In genomic region chr5:154850255-154851062, GRCh38 we compare ENCODE assay signal across 1 cellular context.
TF ChIP-seq lines count a peak whose summit lies in the region.

Gene FAXDC2 (minus strand): TSS chr5:154850603. CDS start chr5:154838178, 12,425 bp downstream.

TF ChIP-seq in HepG2, 621 proteins besides CTCF, POLR2A, EP300 and RAD21 (continued from another document):
- TF ChIP-seq TIGD3 (CRISPR knock-in tag; IDR thresholded peaks at IDR 0.05; ENCODE audit: borderline replicate concordance) = no peak
- no peak for TF ChIP-seq KLF13 (CRISPR knock-in tag; IDR thresholded peaks at IDR 0.05)
- 0 out of 2 replicates have a peak, but pooled peaks have one; percentile 43 for TF ChIP-seq SNAPC4 (CRISPR knock-in tag; IDR thresholded peaks at IDR 0.05)
- TF ChIP-seq IKZF5 (CRISPR knock-in tag; IDR thresholded peaks at IDR 0.05) = peak; percentile 32; the same call in 1 of the 2 replicates
- TF ChIP-seq ETS1 (CRISPR knock-in tag; IDR thresholded peaks at IDR 0.05) = no peak
- no peak for TF ChIP-seq CSRNP2 (CRISPR knock-in tag; conservative IDR thresholded peaks at IDR 0.05; ENCODE audit: low read depth)
- no peak for TF ChIP-seq ZNF652 (CRISPR knock-in tag; IDR thresholded peaks at IDR 0.05; ENCODE audit: borderline replicate concordance, low read depth)
- peak; percentile 58; the same call in 1 of the 2 replicates for TF ChIP-seq ZNF605 (CRISPR knock-in tag; IDR thresholded peaks at IDR 0.05)
- TF ChIP-seq ZNF576 (CRISPR knock-in tag; IDR thresholded peaks at IDR 0.05) = no peak
- TF ChIP-seq ZNF577 (CRISPR knock-in tag; IDR thresholded peaks at IDR 0.05; ENCODE audit: borderline replicate concordance, low read depth) = no peak
- no peak for TF ChIP-seq TEF (CRISPR knock-in tag; IDR thresholded peaks at IDR 0.05)
- TF ChIP-seq PAXIP1 (CRISPR knock-in tag; conservative IDR thresholded peaks at IDR 0.05) = peak; percentile 56; the same call in 1 of the 2 replicates
- TF ChIP-seq CCAR2 (optimal IDR thresholded peaks at IDR 0.05; ENCODE audit: low read depth, low read length) = no peak
- no peak for TF ChIP-seq ZKSCAN5 (CRISPR knock-in tag; IDR thresholded peaks at IDR 0.05)
- no peak for TF ChIP-seq ZNF672 (CRISPR knock-in tag; IDR thresholded peaks at IDR 0.05)
- 0 out of 2 replicates have a peak, but pooled peaks have one; percentile 56 for TF ChIP-seq ZNF33B (CRISPR knock-in tag; IDR thresholded peaks at IDR 0.05)
- TF ChIP-seq ZNF619 (CRISPR knock-in tag; IDR thresholded peaks at IDR 0.05) = peak; percentile 83; the same call in 1 of the 2 replicates
- TF ChIP-seq LRRFIP1 (CRISPR knock-in tag; conservative IDR thresholded peaks at IDR 0.05) = no peak
- 0 out of 2 replicates have a peak, but pooled peaks have one; percentile 42 for TF ChIP-seq HOMEZ (CRISPR knock-in tag; IDR thresholded peaks at IDR 0.05; ENCODE audit: low read depth)
- no peak for TF ChIP-seq SNAI1 (CRISPR knock-in tag; IDR thresholded peaks at IDR 0.05; ENCODE audit: borderline replicate concordance)
- 0 out of 2 replicates have a peak, but pooled peaks have one; percentile 23 for TF ChIP-seq ZNF136 (CRISPR knock-in tag; IDR thresholded peaks at IDR 0.05; ENCODE audit: low read depth)
- no peak for TF ChIP-seq EHMT2 (IDR thresholded peaks at IDR 0.05; ENCODE audit: borderline replicate concordance, low read depth, low read length)
- no peak for TF ChIP-seq NONO (IDR thresholded peaks at IDR 0.05)
- peak; percentile 50; the same call in 1 of the 2 replicates for TF ChIP-seq NONO (CRISPR knock-in tag; conservative IDR thresholded peaks at IDR 0.05)
- TF ChIP-seq BCL6 (CRISPR knock-in tag; IDR thresholded peaks at IDR 0.05) = peak; percentile 37; the same call in 1 of the 2 replicates
- TF ChIP-seq ZSCAN31 (CRISPR knock-in tag; IDR thresholded peaks at IDR 0.05; ENCODE audit: low read depth) = no peak
- no peak for TF ChIP-seq ZNF75D (CRISPR knock-in tag; IDR thresholded peaks at IDR 0.05; ENCODE audit: borderline replicate concordance)
- no peak for TF ChIP-seq ZNF83 (CRISPR knock-in tag; IDR thresholded peaks at IDR 0.05; ENCODE audit: borderline replicate concordance)
- TF ChIP-seq SIX1 (CRISPR knock-in tag; IDR thresholded peaks at IDR 0.05; ENCODE audit: borderline replicate concordance) = 0 out of 2 replicates have a peak, but pooled peaks have one; percentile 40
- no peak for TF ChIP-seq IKZF4 (CRISPR knock-in tag; IDR thresholded peaks at IDR 0.05; ENCODE audit: borderline replicate concordance, low read depth, not compliant biosample characterization)
- TF ChIP-seq FOSL2 (CRISPR knock-in tag; IDR thresholded peaks at IDR 0.05) = 0 out of 2 replicates have a peak, but pooled peaks have one; percentile 15
- no peak for TF ChIP-seq GABPB1 (CRISPR knock-in tag; IDR thresholded peaks at IDR 0.05)
- TF ChIP-seq RARG (CRISPR knock-in tag; IDR thresholded peaks at IDR 0.05; ENCODE audit: low read depth) = no peak
- peak; percentile 74 for TF ChIP-seq TAF1 (CRISPR knock-in tag; IDR thresholded peaks at IDR 0.05)
- TF ChIP-seq RCOR2 (CRISPR knock-in tag; IDR thresholded peaks at IDR 0.05) = no peak
- peak; percentile 30; the same call in 1 of the 2 replicates for TF ChIP-seq ZMYM4 (CRISPR knock-in tag; IDR thresholded peaks at IDR 0.05)
- TF ChIP-seq MIXL1 (CRISPR knock-in tag; IDR thresholded peaks at IDR 0.05) = 0 out of 2 replicates have a peak, but pooled peaks have one; percentile 46
